ENCODE assay signal across 24 cellular contexts in the genomic region with DNA sequence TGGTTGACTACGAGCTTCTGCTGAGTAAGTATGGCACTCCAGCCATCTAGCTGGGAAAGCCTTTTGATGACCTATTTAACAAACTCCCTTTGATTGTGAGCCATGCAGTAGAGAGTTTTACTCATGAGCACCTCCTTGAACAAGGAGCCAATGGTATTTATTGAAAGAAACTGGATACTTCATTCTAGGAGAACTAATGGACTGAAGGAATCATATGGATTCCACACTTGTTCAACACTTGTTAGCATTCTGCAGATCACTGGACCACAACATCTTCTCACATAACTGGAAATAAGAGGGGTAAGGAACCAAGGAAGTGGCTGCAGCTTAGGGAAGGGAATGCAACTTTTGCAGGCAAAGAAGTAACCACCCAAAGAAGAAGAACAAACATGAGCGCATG.
"Had no signal": no experiment of that assay in that cellular context is flagged by ENCODE, and none has a peak within 500 bp of the region (broad histone marks: within the 10 kb centered on the region; RNA-seq: fewer than 3 reads in every experiment).

No MANE protein-coding gene starts in this region.

- ATAC-seq: activated naive CD4-positive, alpha-beta T cell treated with anti-CD3 and anti-CD28 coated beads, Interleukin-2, amount 50 U/mL, for 72 hours; activated naive CD8-positive, alpha-beta T cell treated with anti-CD3 and anti-CD28 coated beads, Interleukin-2, amount 50 U/mL, for 24 hours; activated T-cell treated with anti-CD3 and anti-CD28 coated beads, Interleukin-2, amount 50 U/mL, for 4 hours; Panc1; Right ventricle myocardium inferior; T-cell had no signal

- H3K4me1 Mint-ChIP-seq: activated CD4-positive, alpha-beta T cell treated with anti-CD3 and anti-CD28 coated beads, Interleukin-2, amount 10 ng/mL, durations not matched to agents 7 days and 5 days; activated naive CD8-positive, alpha-beta T cell treated with anti-CD3 and anti-CD28 coated beads, Interleukin-2, amount 50 U/mL, for 24 hours; brain; T-cell had no signal

- H3K4me3 Mint-ChIP-seq: activated CD4-positive, alpha-beta memory T cell treated with anti-CD3 and anti-CD28 coated beads for 36 hours; activated CD4-positive, alpha-beta T cell treated with anti-CD3 and anti-CD28 coated beads, Interleukin-2, amount 10 ng/mL, durations not matched to agents 7 days and 5 days; activated naive CD8-positive, alpha-beta T cell treated with anti-CD3 and anti-CD28 coated beads, Interleukin-2, amount 50 U/mL, for 24 hours; activated T-cell treated with anti-CD3 and anti-CD28 coated beads, Interleukin-2, amount 50 U/mL, for 4 hours; brain; T-cell had no signal

- DNase-seq: activated CD4-positive, alpha-beta memory T cell treated with anti-CD3 and anti-CD28 coated beads for 36 hours; activated CD4-positive, alpha-beta T cell treated with anti-CD3 and anti-CD28 coated beads, Interleukin-2, amount 10 ng/mL, durations not matched to agents 7 days and 5 days; activated CD4-positive, CD25-positive, alpha-beta regulatory T cell; activated CD8-positive, alpha-beta memory T cell treated with anti-CD3 and anti-CD28 coated beads for 24 hours; activated effector memory CD4-positive, alpha-beta T cell treated with anti-CD3 and anti-CD28 coated beads, Interleukin-2, amount 50 U/mL, for 16 hours; activated naive CD4-positive, alpha-beta T cell treated with Interleukin-2 at 50 U/mL for 16 hours; activated naive CD8-positive, alpha-beta T cell treated with anti-CD3 and anti-CD28 coated beads, Interleukin-2, amount 50 U/mL, for 24 hours; activated T-cell treated with anti-CD3 and anti-CD28 coated beads, Interleukin-2, amount 50 U/mL, for 4 hours; amygdala; KG1; NCI-H1092; NCI-H1930; NCI-H345; NCI-H510A treated with DMSO at 0.1 percent for 48 hours; NCI-H69; NK-92 treated with Interleukin-12 subunit alpha and Interleukin-12 subunit beta, amount 100 ng/mL, for 24 hours; OCI-M1; RPMI8226; T-cell; T-helper 2 cell had no signal

- H3K27me3 Mint-ChIP-seq: activated CD4-positive, alpha-beta memory T cell treated with anti-CD3 and anti-CD28 coated beads for 36 hours; activated CD4-positive, alpha-beta T cell treated with anti-CD3 and anti-CD28 coated beads, Interleukin-2, amount 10 ng/mL, durations not matched to agents 7 days and 5 days; activated naive CD8-positive, alpha-beta T cell treated with anti-CD3 and anti-CD28 coated beads, Interleukin-2, amount 50 U/mL, for 24 hours; brain; T-cell had no signal

- H3K36me3 Mint-ChIP-seq: activated CD4-positive, alpha-beta memory T cell treated with anti-CD3 and anti-CD28 coated beads for 36 hours; brain; T-cell had no signal

- H3K9me3 Mint-ChIP-seq: activated CD4-positive, alpha-beta T cell treated with anti-CD3 and anti-CD28 coated beads, Interleukin-2, amount 10 ng/mL, durations not matched to agents 7 days and 5 days had no signal

- H3K27ac Mint-ChIP-seq: activated CD4-positive, alpha-beta memory T cell treated with anti-CD3 and anti-CD28 coated beads for 36 hours; activated CD4-positive, alpha-beta T cell treated with anti-CD3 and anti-CD28 coated beads, Interleukin-2, amount 10 ng/mL, durations not matched to agents 7 days and 5 days; activated naive CD4-positive, alpha-beta T cell treated with anti-CD3 and anti-CD28 coated beads, Interleukin-2, amount 50 U/mL, for 72 hours; activated naive CD8-positive, alpha-beta T cell treated with anti-CD3 and anti-CD28 coated beads, Interleukin-2, amount 50 U/mL, for 24 hours; brain; T-cell had no signal
